ENCODE assay signal across 11 cellular contexts in the genomic region with DNA sequence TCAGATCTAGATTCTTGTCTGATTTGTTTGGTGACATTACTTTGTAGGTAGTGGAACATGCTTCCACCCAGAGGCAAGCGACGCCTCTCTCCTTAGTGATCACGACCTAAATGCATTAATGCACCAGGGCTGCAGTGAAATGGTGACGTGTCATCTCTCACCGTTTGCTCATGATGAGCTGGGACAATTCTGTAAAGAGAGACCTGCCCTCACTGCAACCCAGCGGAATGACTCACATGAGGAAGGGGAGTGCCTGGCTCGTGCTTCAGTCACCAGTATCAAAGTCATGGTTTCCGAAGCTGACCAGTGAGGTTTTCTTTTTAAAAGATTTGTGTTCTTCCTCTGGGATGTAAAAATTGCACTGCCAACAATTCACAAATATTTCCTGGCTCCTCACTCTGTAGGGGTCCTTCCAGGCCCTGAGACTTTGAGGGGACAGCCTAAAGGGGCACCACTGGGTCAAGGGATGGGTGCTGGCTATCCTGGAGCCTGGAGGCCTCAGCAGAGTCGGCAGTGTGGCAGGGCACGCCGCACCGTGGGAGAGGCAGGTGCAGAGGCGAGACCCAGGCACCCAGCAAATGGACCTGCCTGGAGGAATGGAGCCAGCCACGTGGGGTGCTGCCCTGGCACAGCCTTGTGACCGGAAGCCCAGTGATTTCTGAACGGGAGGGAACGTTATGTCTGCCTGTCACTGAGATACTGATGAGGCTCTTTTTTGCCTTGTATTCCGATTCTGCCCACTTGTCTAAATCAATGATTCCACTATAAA. TPM values are rescaled to one million over a fixed set of nuclear protein-coding genes. Genes with fewer than 3 reads are reported as not detected.
DNase-seq lines count a peak whose midpoint lies in the region; ATAC-seq, FAIRE-seq and TF ChIP-seq lines count a peak whose summit lies in the region.
"Had no signal": no experiment of that assay in that cellular context is flagged by ENCODE, and none has a peak within 500 bp of the region (broad histone marks: within the 10 kb centered on the region; RNA-seq: fewer than 3 reads in every experiment).

No MANE protein-coding gene starts in this region.

- DNase-seq in HepG2 (ENCODE audit: low spot score): peak; percentile 13
- no peak for DNase-seq in right lobe of liver
- peak; percentile 96 for DNase-seq in RWPE1 (ENCODE audit: low spot score)
- peak; percentile 52 for DNase-seq in urothelium cell line (ENCODE audit: low spot score)
- DNase-seq in NCI-H69 (lab: John Stamatoyannopoulos, UW): no peak
- no peak for DNase-seq in SHP77 (lab: John Stamatoyannopoulos, UW)
- no peak for DNase-seq in ovary
- DNase-seq: activated CD8-positive, alpha-beta memory T cell treated with anti-CD3 and anti-CD28 coated beads, Interleukin-2, amount 50 U/mL, for 4 hours; foreskin melanocyte; NCI-H526 had no signal

- intact Hi-C loops in HepG2 (cut with micrococcal nuclease; ENCODE audit: unreplicated experiment): no loop called here
- intact Hi-C loops in right lobe of liver (cut with DNase I): no loop called here
- intact Hi-C loops in ovary (cut with DNase I): no loop called here

- H2AFZ ChIP-seq in HepG2 (ENCODE audit: low read length): no peak overlapping the region

- TF ChIP-seq CTCF in HepG2 (CRISPR knock-in tag; IDR thresholded peaks at IDR 0.05) (no peak), right lobe of liver (IDR thresholded peaks at IDR 0.05) (no peak), RWPE1 (conservative IDR thresholded peaks at IDR 0.05; ENCODE audit: low read depth) (no peak), ovary (IDR thresholded peaks at IDR 0.05) (no peak)

- TF ChIP-seq POLR2A in HepG2 (IDR thresholded peaks at IDR 0.05; ENCODE audit: insufficient read depth in 1 of 2, low read depth in 2 of 2, low read length in 2 of 2) (no peak), right lobe of liver (IDR thresholded peaks at IDR 0.05) (no peak), ovary (IDR thresholded peaks at IDR 0.05) (no peak)

- H3K36me3 ChIP-seq in HepG2 (replicated peaks in 1 of 2; ENCODE audit: control insufficient read depth in 1 of 2, insufficient read depth in 2 of 2, low read length in 2 of 2): peaks cover 21 to 57% of the 10 kb centered on the region in 2 experiments
- H3K36me3 ChIP-seq in right lobe of liver: peaks cover 0 to 4% (median 0%) of the 10 kb centered on the region in 4 donors
- no peaks in the 10 kb centered on the region for H3K36me3 ChIP-seq in ovary

- FAIRE-seq in HepG2 (lab: Jason Lieb, UNC): no peak
- no peak for FAIRE-seq in urothelium cell line (lab: Jason Lieb, UNC)

- no peak overlapping the region for H3K9ac ChIP-seq in HepG2 (ENCODE audit: insufficient read depth, low read depth, low read length)

- H3K9me3 ChIP-seq in HepG2 (ENCODE audit: low read length) (no peaks in the 10 kb centered on the region), right lobe of liver (no peaks in the 10 kb centered on the region), ovary (no peaks in the 10 kb centered on the region)

- BruUV-seq in HepG2 (replicated peaks; lab: Mats Ljungman, UMichigan): no TSS peak

- H3K4me1 ChIP-seq in HepG2 (ENCODE audit: insufficient read depth, low read length) (no peaks in the 10 kb centered on the region), right lobe of liver (peaks cover 0 to 21% (median 9%) of the 10 kb centered on the region in 4 donors), ovary (ENCODE audit: insufficient read depth) (peaks cover 4% of the 10 kb centered on the region)

- H3K27me3 ChIP-seq in HepG2 (ENCODE audit: control insufficient read depth in 1 of 2, insufficient read depth in 2 of 2, low read length in 2 of 2) (no peaks in the 10 kb centered on the region), right lobe of liver (no peaks in the 10 kb centered on the region), ovary (no peaks in the 10 kb centered on the region)

- POLR2A ChIA-PET in HepG2 (lab: Yijun Ruan, JAX) (no interaction called here), RWPE1 (lab: Yijun Ruan, JAX; ENCODE audit: low non-redundant PET) (no interaction called here)

- ATAC-seq in HepG2 (no peak), right lobe of liver (no peak), esophagus mucosa (peak; percentile 78)

- in situ Hi-C loops in HepG2 (cut with HindIII; ENCODE audit: extremely low pct_ligation_motif_present, low pct_unique_long_range_greater_than_20kb): no loop called here

- 95% methylated on average over 17 of the region's 18 CpGs for WGBS in HepG2 (ENCODE audit: low lambda C conversion rate)
- WGBS in right lobe of liver (ENCODE audit: insufficient coverage, low coverage, low lambda C conversion rate, missing lambda C conversion rate): 57% methylated on average over 3 of the region's 18 CpGs
- WGBS in ovary, 3 donors: 79 to 82% (median 81%) methylated on average over 18 of the region's 18 CpGs

- no peak for TF ChIP-seq RAD21 in HepG2 (CRISPR knock-in tag; IDR thresholded peaks at IDR 0.05)

- H3K4me3 ChIP-seq in HepG2 (replicated peaks in 1 of 3; ENCODE audit: insufficient read depth in 1 of 3, low read depth in 2 of 3, low read length in 3 of 3) (no peak overlapping the region), right lobe of liver (no peak overlapping the region), ovary (no peak overlapping the region)

- TF ChIP-seq EP300 in HepG2 (IDR thresholded peaks at IDR 0.05; ENCODE audit: low read depth in 2 of 2, low read length in 2 of 2) (no peak), HepG2 (CRISPR knock-in tag; IDR thresholded peaks at IDR 0.05; ENCODE audit: borderline replicate concordance) (no peak), ovary (IDR thresholded peaks at IDR 0.05) (no peak)

- CTCF ChIA-PET in HepG2 (lab: Yijun Ruan, JAX; ENCODE audit: low intra/inter-chr PET ratio, low total read pairs): no interaction called here
- CTCF ChIA-PET in RWPE1 (lab: Yijun Ruan, JAX): interaction anchor here (0.6 to 1.4 kb wide), 4 partner anchors 10 to 110 kb away, joined by 3 to 4 read pairs (median 3); no protein-coding TSS in a partner anchor

- H3K4me2 ChIP-seq in HepG2 (ENCODE audit: low read depth, low read length): no peak overlapping the region

- H3K27ac ChIP-seq in HepG2 (ENCODE audit: extremely low read length, insufficient read depth, low read length) (no peak overlapping the region), right lobe of liver (no peak overlapping the region), RWPE1 (peak overlapping the region; percentile 80), ovary (peak overlapping the region in 1 of 2 donors; percentile 52)

- peaks cover 45% of the 10 kb centered on the region for H3K79me2 ChIP-seq in HepG2 (ENCODE audit: insufficient read depth, low read length)

- peaks cover 62% of the 10 kb centered on the region for H4K20me1 ChIP-seq in HepG2 (ENCODE audit: insufficient read depth, low read length)

RNA-seq across cellular contexts. Expression of a gene that starts 17.3 kb away (rescaled TPM):
- total RNA-seq in HepG2 (2016; rRNA removed; fragmentation: Illumina TruSeq; extraction: Trizol) (10.1 and 27.1 TPM in 2 replicates), right lobe of liver (1 to 10 TPM; 2.9 to 8.7 (median 6.4) TPM), esophagus mucosa (3.0 TPM), ovary (10 to 100 TPM in 3 of 7 donors, 1 to 10 TPM in 4; 7.5 to 14.3 (median 10.0) TPM)
- total RNA-seq in HepG2 (2016; cell fraction: cytosol; rRNA removed; fragmentation: Illumina TruSeq; extraction: Trizol; ENCODE audit: low read depth): 2.0 and 2.2 TPM in 2 replicates
- 9.0 and 27.0 TPM in 2 replicates for total RNA-seq in HepG2 (2016; cell fraction: insoluble cytoplasmic fraction; rRNA removed; fragmentation: Illumina TruSeq; extraction: Trizol)
- 4.9 and 5.5 TPM in 2 replicates for total RNA-seq in HepG2 (2016; cell fraction: membrane; rRNA removed; fragmentation: Illumina TruSeq; extraction: Trizol)
- 29.4 and 33.0 TPM in 2 replicates for total RNA-seq in HepG2 (2016; cell fraction: nucleus; rRNA removed; fragmentation: Illumina TruSeq; extraction: Trizol)
- polyA plus RNA-seq in HepG2 (2011; rRNA removed) (36.4 and 42.1 TPM in 2 replicates), ovary (1 to 10 TPM; 5.6 to 5.8 TPM)
- polyA plus RNA-seq in HepG2 (2011; cell fraction: cytosol; rRNA removed): 18.1 and 19.6 TPM in 2 replicates
- 53.2 and 71.8 TPM in 2 replicates for polyA plus RNA-seq in HepG2 (2011; cell fraction: nucleus; rRNA removed)
- 28.3 and 37.6 TPM in 2 replicates for polyA plus RNA-seq in HepG2 (2012)
- polyA plus RNA-seq in HepG2 (2016; cell fraction: cytosol; fragmentation: Illumina TruSeq; extraction: Trizol; ENCODE audit: low read depth): 1.3 and 1.4 TPM in 2 replicates
- 8.1 and 10.4 TPM in 2 replicates for polyA plus RNA-seq in HepG2 (2016; cell fraction: insoluble cytoplasmic fraction; fragmentation: Illumina TruSeq; extraction: Trizol; ENCODE audit: low read depth)
- polyA plus RNA-seq in HepG2 (2016; cell fraction: membrane; fragmentation: Illumina TruSeq; extraction: Trizol; ENCODE audit: low read depth): 2.5 and 3.2 TPM in 2 replicates
- 56.3 and 58.3 TPM in 2 replicates for polyA plus RNA-seq in HepG2 (2016; cell fraction: nucleus; fragmentation: Illumina TruSeq; extraction: Trizol; ENCODE audit: insufficient read depth, low read depth)
- 28.3 and 40.5 TPM in 2 replicates for polyA minus RNA-seq in HepG2 (2011; rRNA and poly(A)+ RNA removed; ENCODE audit: low replicate concordance)
- polyA minus RNA-seq in HepG2 (2011; cell fraction: cytosol; rRNA and poly(A)+ RNA removed): 18.7 and 20.4 TPM in 2 replicates
- 26.1 and 26.5 TPM in 2 replicates for polyA minus RNA-seq in HepG2 (2011; cell fraction: nucleus; rRNA and poly(A)+ RNA removed)

RNA-seq across cellular contexts. Expression of a gene that starts 23.4 kb away (rescaled TPM):
- total RNA-seq in HepG2 (2016; rRNA removed; fragmentation: Illumina TruSeq; extraction: Trizol): not detected in 2 replicates
- not detected in 2 replicates for total RNA-seq in HepG2 (2016; cell fraction: cytosol; rRNA removed; fragmentation: Illumina TruSeq; extraction: Trizol; ENCODE audit: low read depth)
- total RNA-seq in HepG2 (2016; cell fraction: insoluble cytoplasmic fraction; rRNA removed; fragmentation: Illumina TruSeq; extraction: Trizol): not detected in 2 replicates
- not detected in 2 replicates for total RNA-seq in HepG2 (2016; cell fraction: membrane; rRNA removed; fragmentation: Illumina TruSeq; extraction: Trizol)
- not detected in 2 replicates for total RNA-seq in HepG2 (2016; cell fraction: nucleus; rRNA removed; fragmentation: Illumina TruSeq; extraction: Trizol)
- not detected in 2 replicates for polyA plus RNA-seq in HepG2 (2011; rRNA removed)
- not detected in 2 replicates for polyA plus RNA-seq in HepG2 (2011; cell fraction: cytosol; rRNA removed)
- polyA plus RNA-seq in HepG2 (2011; cell fraction: nucleus; rRNA removed): 0.03 TPM in 1 of 2 replicates, not detected in the other
- not detected in 2 replicates for polyA plus RNA-seq in HepG2 (2012)
- not detected in 2 replicates for polyA plus RNA-seq in HepG2 (2016; cell fraction: cytosol; fragmentation: Illumina TruSeq; extraction: Trizol; ENCODE audit: low read depth)
- not detected in 2 replicates for polyA plus RNA-seq in HepG2 (2016; cell fraction: insoluble cytoplasmic fraction; fragmentation: Illumina TruSeq; extraction: Trizol; ENCODE audit: low read depth)
- polyA plus RNA-seq in HepG2 (2016; cell fraction: membrane; fragmentation: Illumina TruSeq; extraction: Trizol; ENCODE audit: low read depth): not detected in 2 replicates
- not detected in 2 replicates for polyA plus RNA-seq in HepG2 (2016; cell fraction: nucleus; fragmentation: Illumina TruSeq; extraction: Trizol; ENCODE audit: insufficient read depth, low read depth)
- 0.05 TPM in 1 of 2 replicates, not detected in the other for polyA minus RNA-seq in HepG2 (2011; rRNA and poly(A)+ RNA removed; ENCODE audit: low replicate concordance)
- not detected in 2 replicates for polyA minus RNA-seq in HepG2 (2011; cell fraction: cytosol; rRNA and poly(A)+ RNA removed)
- 0.13 TPM in 1 of 2 replicates, not detected in the other for polyA minus RNA-seq in HepG2 (2011; cell fraction: nucleus; rRNA and poly(A)+ RNA removed)
- total RNA-seq in right lobe of liver: not detected
- 0.08 TPM for total RNA-seq in esophagus mucosa
- not detected for total RNA-seq in ovary
- not detected for polyA plus RNA-seq in ovary

Comparison
In these comparisons a context has a peak if more than half of its experiments do, and no peak if none do; other contexts are left out.
1. DNase-seq: peak in HepG2 (single experiment), RWPE1 (single experiment) and urothelium cell line (single experiment); none in right lobe of liver (0 of 3), NCI-H69 (single experiment), SHP77 (0 of 2) and ovary (0 of 5).